ENCODE assay signal across 8 cellular contexts in genomic region chr14:23322568-23323517, GRCh38. TPM values are rescaled to one million over a fixed set of nuclear protein-coding genes. Genes with fewer than 3 reads are reported as not detected.
A peak's percentile ranks its signal among the peaks of the same experiment; 100 is the strongest.
DNase-seq lines count a peak whose midpoint lies in the region; ATAC-seq and TF ChIP-seq lines count a peak whose summit lies in the region.

No MANE protein-coding gene starts in this region.

- TF ChIP-seq POLR2A in breast epithelium (IDR thresholded peaks at IDR 0.05) = no peak
- TF ChIP-seq POLR2A in uterus (IDR thresholded peaks at IDR 0.05) = no peak

- no peaks in the 10 kb centered on the region for H3K27me3 ChIP-seq in heart right ventricle
- H3K27me3 ChIP-seq in breast epithelium = no peaks in the 10 kb centered on the region
- no peaks in the 10 kb centered on the region for H3K27me3 ChIP-seq in uterus

- H3K4me3 ChIP-seq in heart right ventricle (peak overlapping the region; percentile 80 to 96 (median 90)), breast epithelium (peak overlapping the region; percentile 76 to 97 (median 92)), mesodermal cell (ENCODE audit: extremely low read depth, insufficient read depth, low read length, poor library complexity, severe bottlenecking) (peak overlapping the region; percentile 84), uterus (peak overlapping the region; percentile 88 to 97)

- ATAC-seq in heart right ventricle (no peak), left cardiac atrium (no peak)

- H3K27ac ChIP-seq in heart right ventricle (peak overlapping the region in 8 of 10 donors; percentile 4 to 99 (median 96)), breast epithelium (peak overlapping the region; percentile 94 to 97), mesodermal cell (ENCODE audit: low read depth, low read length, severe bottlenecking) (peak overlapping the region; percentile 94), uterus (peak overlapping the region; percentile 97 to 98)

- H3K4me1 ChIP-seq in heart right ventricle = peaks cover 6 to 27% (median 21%) of the 10 kb centered on the region in 9 donors
- peaks cover 0 to 4% of the 10 kb centered on the region in 2 donors for H3K4me1 ChIP-seq in breast epithelium
- peaks cover 18% of the 10 kb centered on the region for H3K4me1 ChIP-seq in mesodermal cell (ENCODE audit: control insufficient read depth, insufficient read depth, low read length, poor library complexity, severe bottlenecking)
- H3K4me1 ChIP-seq in uterus = peaks cover 6 to 10% of the 10 kb centered on the region in 2 donors

- DNase-seq in heart right ventricle (no peak), left cardiac atrium (no peak), breast epithelium (ENCODE audit: low spot score in 2 of 2) (no peak), uterus (no peak), NCI-H2107 (lab: John Stamatoyannopoulos, UW) (no peak), foreskin melanocyte (no peak), NAMALWA (ENCODE audit: low spot score) (no peak)

- no peak for TF ChIP-seq CTCF in heart right ventricle (IDR thresholded peaks at IDR 0.05)
- no peak for TF ChIP-seq CTCF in breast epithelium (IDR thresholded peaks at IDR 0.05)
- no peak for TF ChIP-seq CTCF in uterus (IDR thresholded peaks at IDR 0.05)

- 47 to 48% methylated on average over 10 of the region's 10 CpGs for WGBS in heart right ventricle, 2 donors
- 71 to 88% methylated on average over 5 to 6 of the region's 10 CpGs for WGBS in mesodermal cell (ENCODE audit: insufficient coverage in 2 of 2), 2 experiments

- H3K36me3 ChIP-seq in heart right ventricle (peaks cover 0 to 42% (median 24%) of the 10 kb centered on the region in 9 donors), breast epithelium (no peaks in the 10 kb centered on the region), mesodermal cell (ENCODE audit: control insufficient read depth, insufficient read depth, low read length) (peaks cover 64% of the 10 kb centered on the region), uterus (no peaks in the 10 kb centered on the region)

- intact Hi-C loops in heart right ventricle (cut with DNase I) (loop anchor here in 9 of 10 donors (5.0 to 10.0 kb wide), 5 partner anchors 142 to 242 kb away; partner anchors contain the start of genes NGDN (in 6 of the 9), THTPA (in 4 of the 9), AP1G2 (in 2 of the 9) and ZFHX2 (in 2 of the 9)), left cardiac atrium (cut with DNase I) (loop anchor here (5.0 to 10.0 kb wide), 3 partner anchors 132 to 242 kb away; partner anchors contain the start of genes AP1G2 (in 1 of the 2) and NGDN (in 1 of the 2)), breast epithelium (cut with DNase I; ENCODE audit: low total_unique reads) (loop anchor here (5.0 to 10.0 kb wide), 2 partner anchors 152 to 336 kb away; no protein-coding TSS in a partner anchor), uterus (cut with DNase I; ENCODE audit: low total_unique reads) (no loop called here)

- no peaks in the 10 kb centered on the region for H3K9me3 ChIP-seq in heart right ventricle
- no peaks in the 10 kb centered on the region for H3K9me3 ChIP-seq in breast epithelium
- no peaks in the 10 kb centered on the region for H3K9me3 ChIP-seq in mesodermal cell (ENCODE audit: control insufficient read depth, low read length)
- H3K9me3 ChIP-seq in uterus = no peaks in the 10 kb centered on the region

RNA-seq across cellular contexts. Expression of gene PABPN1, which starts 1.6 kb away (rescaled TPM):
- total RNA-seq in heart right ventricle (10 to 100 TPM; 57.0 to 96.1 (median 67.8) TPM), left cardiac atrium (10 to 100 TPM; 74.4 to 94.1 TPM), breast epithelium (10 to 100 TPM; 45.9 to 87.2 (median 74.1) TPM), uterus (100 to 1,000 TPM in 1 of 4 donors, 10 to 100 TPM in 2, 1 to 10 TPM in 1; 8.5 to 174 (median 49.4) TPM)
- polyA plus RNA-seq in heart right ventricle = 100 to 1,000 TPM in 1 of 2 donors, 10 to 100 TPM in 1; 67.0 to 196 TPM
- 199 TPM for polyA plus RNA-seq in mesodermal cell (2013, experiment 1 of 2)
- polyA plus RNA-seq in mesodermal cell (2013, experiment 2 of 2) = 179 TPM

RNA-seq across cellular contexts. Expression of gene BCL2L2, which starts 16.2 kb away (rescaled TPM):
- total RNA-seq in heart right ventricle = 10 to 100 TPM; 33.3 to 44.9 (median 38.2) TPM
- polyA plus RNA-seq in heart right ventricle = 10 to 100 TPM; 16.8 to 22.4 TPM
- 10 to 100 TPM; 46.7 to 47.7 TPM for total RNA-seq in left cardiac atrium
- total RNA-seq in breast epithelium = 10 to 100 TPM; 28.8 to 55.5 (median 48.2) TPM
- polyA plus RNA-seq in mesodermal cell (2013, experiment 1 of 2) = 15.9 TPM
- polyA plus RNA-seq in mesodermal cell (2013, experiment 2 of 2) = 15.4 TPM
- 10 to 100 TPM; 16.7 to 57.6 (median 21.4) TPM for total RNA-seq in uterus

RNA-seq across cellular contexts. Expression of gene PPP1R3E, which starts 20.2 kb away (rescaled TPM):
- total RNA-seq in heart right ventricle (1 to 10 TPM; 4.5 to 9.3 (median 6.6) TPM), left cardiac atrium (1 to 10 TPM; 8.0 to 8.3 TPM), breast epithelium (10 to 100 TPM in 1 of 3 donors, 1 to 10 TPM in 2; 8.2 to 11.6 (median 9.4) TPM), uterus (10 to 100 TPM in 1 of 4 donors, 1 to 10 TPM in 2, under 1 TPM in 1; 0.88 to 23.5 (median 6.5) TPM)
- polyA plus RNA-seq in heart right ventricle = 10 to 100 TPM in 1 of 2 donors, 1 to 10 TPM in 1; 2.3 to 20.6 TPM
- 3.2 TPM for polyA plus RNA-seq in mesodermal cell (2013, experiment 1 of 2)
- 5.8 TPM for polyA plus RNA-seq in mesodermal cell (2013, experiment 2 of 2)

RNA-seq across cellular contexts. Expression of gene SLC22A17, which starts 29.8 kb away (rescaled TPM):
- total RNA-seq in heart right ventricle = 10 to 100 TPM in 4 of 10 donors, 1 to 10 TPM in 6; 4.8 to 18.9 (median 9.6) TPM
- polyA plus RNA-seq in heart right ventricle = 10 to 100 TPM in 1 of 2 donors, 1 to 10 TPM in 1; 9.9 to 10.6 TPM
- total RNA-seq in left cardiac atrium = 10 to 100 TPM; 31.4 to 34.6 TPM
- total RNA-seq in breast epithelium = 10 to 100 TPM in 2 of 3 donors, 1 to 10 TPM in 1; 6.4 to 53.7 (median 52.1) TPM
- polyA plus RNA-seq in mesodermal cell (2013, experiment 1 of 2) = 65.1 TPM
- 49.2 TPM for polyA plus RNA-seq in mesodermal cell (2013, experiment 2 of 2)
- total RNA-seq in uterus = 10 to 100 TPM; 30.6 to 49.4 (median 41.7) TPM

RNA-seq across cellular contexts. Expression of gene HOMEZ, which starts 36.9 kb away (rescaled TPM):
- total RNA-seq in heart right ventricle (10 to 100 TPM in 4 of 10 donors, 1 to 10 TPM in 6; 5.7 to 13.4 (median 9.5) TPM), left cardiac atrium (1 to 10 TPM; 8.3 to 8.5 TPM), breast epithelium (10 to 100 TPM; 10.8 to 15.4 (median 12.0) TPM), uterus (10 to 100 TPM in 2 of 4 donors, 1 to 10 TPM in 2; 5.1 to 26.2 (median 11.4) TPM)
- 1 to 10 TPM; 7.0 to 7.3 TPM for polyA plus RNA-seq in heart right ventricle
- polyA plus RNA-seq in mesodermal cell (2013, experiment 1 of 2) = 16.7 TPM
- 14.2 TPM for polyA plus RNA-seq in mesodermal cell (2013, experiment 2 of 2)
